1 cellular context compared by ENCODE assay signal in genomic region chr6:53483423-53484353, GRCh38.
TF ChIP-seq lines count a peak whose summit lies in the region.

No MANE protein-coding gene starts in this region.

TF ChIP-seq in K562, 482 proteins besides CTCF, POLR2A, EP300 and RAD21 (continued from another document):
- TF ChIP-seq ETS1 (conservative IDR thresholded peaks at IDR 0.05; ENCODE audit: control insufficient read depth, low read depth, low read length) (no peak), BHLHE40 (IDR thresholded peaks at IDR 0.05; ENCODE audit: low read length) (peak; percentile 95)
